In the genomic region with DNA sequence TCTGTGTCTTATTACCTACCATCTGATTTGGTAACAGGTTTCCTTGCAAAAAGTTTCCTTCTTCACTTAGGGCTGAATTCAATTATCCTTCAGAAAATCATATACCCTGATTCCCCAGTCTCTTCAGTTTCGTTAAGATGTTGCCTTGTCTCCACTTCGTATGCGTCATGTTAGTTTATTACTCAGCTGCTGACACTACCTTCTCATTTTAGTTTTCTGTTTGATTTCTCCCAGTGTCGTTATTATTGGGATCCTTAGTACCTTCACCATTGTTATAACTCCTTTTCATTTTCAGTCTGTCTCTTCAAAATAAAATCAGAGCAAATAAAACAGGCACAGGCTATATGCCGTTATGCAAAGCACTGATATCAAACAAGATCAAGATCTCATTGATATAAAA, we compare ENCODE assay signal across 29 cellular contexts.
A peak's percentile ranks its signal among the peaks of the same experiment; 100 is the strongest.
DNase-seq lines count a peak whose midpoint lies in the region; ATAC-seq lines count a peak whose summit lies in the region.
"Had no signal": no experiment of that assay in that cellular context is flagged by ENCODE, and none has a peak within 500 bp of the region (broad histone marks: within the 10 kb centered on the region; RNA-seq: fewer than 3 reads in every experiment).

No MANE protein-coding gene starts in this region.

- POLR2A ChIA-PET in CD4-positive, alpha-beta memory T cell (lab: Charles Lee; ENCODE audit: partially characterized antibody), result interaction anchor here (1.3 to 1.9 kb wide), 2 partner anchors 36 to 86 kb away, joined by 5 to 7 read pairs; no protein-coding TSS in a partner anchor

- peaks cover 18% of the 10 kb centered on the region for H3K4me1 Mint-ChIP-seq in activated T-cell treated with anti-CD3 and anti-CD28 coated beads, Interleukin-2, amount 50 U/mL, for 72 hours (ENCODE audit: low read depth)
- peaks cover 13 to 20% (median 14%) of the 10 kb centered on the region in 4 donors for H3K4me1 Mint-ChIP-seq in CD4-positive, alpha-beta memory T cell
- H3K4me1 Mint-ChIP-seq in T-helper 17 cell, result peaks cover 13% of the 10 kb centered on the region
- H3K4me1 Mint-ChIP-seq in central memory CD8-positive, alpha-beta T cell, result peaks cover 11% of the 10 kb centered on the region

- H3K9me3 Mint-ChIP-seq in activated T-cell treated with anti-CD3 and anti-CD28 coated beads, Interleukin-2, amount 50 U/mL, for 72 hours, result no peaks in the 10 kb centered on the region
- no peaks in the 10 kb centered on the region for H3K9me3 Mint-ChIP-seq in CD4-positive, alpha-beta memory T cell
- no peaks in the 10 kb centered on the region for H3K9me3 Mint-ChIP-seq in central memory CD8-positive, alpha-beta T cell
- H3K9me3 Mint-ChIP-seq: CD8-positive, alpha-beta T cell; HFFc6 had no signal

- H3K27ac Mint-ChIP-seq in activated T-cell treated with anti-CD3 and anti-CD28 coated beads, Interleukin-2, amount 50 U/mL, for 72 hours, result peak overlapping the region; percentile 69
- peak overlapping the region in 4 of 7 donors; percentile 8 to 77 (median 56) for H3K27ac Mint-ChIP-seq in CD4-positive, alpha-beta memory T cell
- H3K27ac Mint-ChIP-seq in T-helper 17 cell, result peak overlapping the region; percentile 89
- peak overlapping the region; percentile 6 for H3K27ac Mint-ChIP-seq in central memory CD8-positive, alpha-beta T cell (ENCODE audit: low read depth)
- H3K27ac Mint-ChIP-seq: CD8-positive, alpha-beta T cell; HFFc6 had no signal

- no peak for DNase-seq in activated T-cell treated with anti-CD3 and anti-CD28 coated beads, Interleukin-2, amount 50 U/mL, for 72 hours
- DNase-seq in activated T-cell treated with anti-CD3 and anti-CD28 coated beads, Interleukin-2, amount 50 U/mL, for 1 hour, result no peak
- no peak for DNase-seq in CD4-positive, alpha-beta memory T cell
- no peak for DNase-seq in T-helper 17 cell
- DNase-seq in central memory CD8-positive, alpha-beta T cell (ENCODE audit: low spot score in 2 of 2), result no peak
- DNase-seq in NCI-H2171 (lab: John Stamatoyannopoulos, UW), result no peak
- no peak for DNase-seq in ecto neural progenitor cell (ENCODE audit: low spot score)
- no peak for DNase-seq in cerebellar cortex (ENCODE audit: low spot score)
- DNase-seq: Caco-2; CD8-positive, alpha-beta T cell; DMS 273 treated with DMSO at 0.1 percent for 48 hours; DMS79 treated with DMSO at 0.1 percent for 48 hours; GF-D8; GOT3; HFFc6; KG1; MG63; NCI-H1105 treated with DMSO at 0.1 percent for 48 hours; NCI-H146; NCI-H2029; NCI-H446 treated with DMSO at 0.1 percent for 48 hours; NCI-H526; NCI-H82; NK-92 treated with Interleukin-12 subunit alpha and Interleukin-12 subunit beta, amount 100 ng/mL, for 24 hours; Right ventricle myocardium superior; RPMI8226 had no signal

- H3K27me3 Mint-ChIP-seq in activated T-cell treated with anti-CD3 and anti-CD28 coated beads, Interleukin-2, amount 50 U/mL, for 72 hours (ENCODE audit: low read depth), result peaks cover 21% of the 10 kb centered on the region
- H3K27me3 Mint-ChIP-seq in CD4-positive, alpha-beta memory T cell, result no peaks in the 10 kb centered on the region
- H3K27me3 Mint-ChIP-seq in T-helper 17 cell, result no peaks in the 10 kb centered on the region
- peaks cover 4% of the 10 kb centered on the region for H3K27me3 Mint-ChIP-seq in central memory CD8-positive, alpha-beta T cell

- intact Hi-C loops in CD4-positive, alpha-beta memory T cell (cut with micrococcal nuclease), result no loop called here

- no peak overlapping the region for H3K27ac ChIP-seq in CD4-positive, alpha-beta memory T cell (ENCODE audit: low read depth, low read length)
- H3K27ac ChIP-seq: BLaER1, SJSA1 had no signal

- H3K36me3 ChIP-seq in CD4-positive, alpha-beta memory T cell (ENCODE audit: insufficient read depth, low read length), result no peaks in the 10 kb centered on the region
- H3K36me3 ChIP-seq: BLaER1, HAP-1, MG63, SJSA1 had no signal

- H3K4me3 Mint-ChIP-seq in activated T-cell treated with anti-CD3 and anti-CD28 coated beads, Interleukin-2, amount 50 U/mL, for 72 hours, result peak overlapping the region in 1 of 2 donors; percentile 60
- peak overlapping the region; percentile 4 to 69 (median 49) for H3K4me3 Mint-ChIP-seq in CD4-positive, alpha-beta memory T cell
- peak overlapping the region; percentile 80 for H3K4me3 Mint-ChIP-seq in T-helper 17 cell
- H3K4me3 Mint-ChIP-seq in central memory CD8-positive, alpha-beta T cell, result no peak overlapping the region
- H3K4me3 Mint-ChIP-seq: CD8-positive, alpha-beta T cell; HFFc6 had no signal

- no peak overlapping the region for H3K4me3 ChIP-seq in CD4-positive, alpha-beta memory T cell (ENCODE audit: low read length in 2 of 2)
- H3K4me3 ChIP-seq: BLaER1, HAP-1, MG63, SJSA1 had no signal

- H3K27me3 ChIP-seq in CD4-positive, alpha-beta memory T cell (ENCODE audit: insufficient read depth, low read length), result no peaks in the 10 kb centered on the region
- H3K27me3 ChIP-seq: BLaER1, MG63, SJSA1 had no signal

- CTCF ChIA-PET in CD4-positive, alpha-beta memory T cell (lab: Charles Lee; ENCODE audit: partially characterized antibody), result interaction anchor here (1.1 kb wide), 1 partner anchor 151 kb away, joined by 4 read pairs; no protein-coding TSS in a partner anchor

- H3K4me1 ChIP-seq in CD4-positive, alpha-beta memory T cell (ENCODE audit: insufficient read depth, low read length), result peaks cover 18% of the 10 kb centered on the region
- H3K4me1 ChIP-seq: BLaER1 had no signal

- ATAC-seq in activated T-cell treated with anti-CD3 and anti-CD28 coated beads, Interleukin-2, amount 50 U/mL, for 72 hours (replicated peaks in 1 of 2), result peak in 1 of 2 donors; percentile 87
- peak; percentile 25 for ATAC-seq in T-helper 17 cell
- ATAC-seq in central memory CD8-positive, alpha-beta T cell (replicated peaks; ENCODE audit: extremely low read depth, poor library complexity, severe bottlenecking), result no peak
- ATAC-seq: CD8-positive, alpha-beta T cell had no signal

- no peaks in the 10 kb centered on the region for H3K9me3 ChIP-seq in CD4-positive, alpha-beta memory T cell (ENCODE audit: control insufficient read depth in 1 of 2, low read length in 2 of 2)
- H3K9me3 ChIP-seq in T-helper 17 cell (ENCODE audit: control insufficient read depth, low read length, poor library complexity, severe bottlenecking), result no peaks in the 10 kb centered on the region
- H3K9me3 ChIP-seq: BLaER1, Caco-2, HAP-1, MG63, SJSA1 had no signal

- no peaks in the 10 kb centered on the region for H3K36me3 Mint-ChIP-seq in activated T-cell treated with anti-CD3 and anti-CD28 coated beads, Interleukin-2, amount 50 U/mL, for 72 hours (ENCODE audit: insufficient read depth in 2 of 2)
- H3K36me3 Mint-ChIP-seq in CD4-positive, alpha-beta memory T cell, result no peaks in the 10 kb centered on the region
- no peaks in the 10 kb centered on the region for H3K36me3 Mint-ChIP-seq in T-helper 17 cell (ENCODE audit: low read depth)
- H3K36me3 Mint-ChIP-seq in central memory CD8-positive, alpha-beta T cell (ENCODE audit: insufficient read depth), result no peaks in the 10 kb centered on the region
- H3K36me3 Mint-ChIP-seq: CD8-positive, alpha-beta T cell had no signal

Comparison
In these comparisons a context has a peak if more than half of its experiments do, and no peak if none do; other contexts are left out.
1. H3K27ac Mint-ChIP-seq: peak in every context shown above with its lines; median percentile 89 in T-helper 17 cell; 69 in activated T-cell treated with anti-CD3 and anti-CD28 coated beads, Interleukin-2, amount 50 U/mL, for 72 hours; 56 in CD4-positive, alpha-beta memory T cell; 6 in central memory CD8-positive, alpha-beta T cell.